Comparison of ENCODE assay signal across 29 cellular contexts in genomic region chr14:64249363-64249762, GRCh38. TPM values are rescaled to one million over a fixed set of nuclear protein-coding genes. Genes with fewer than 3 reads are reported as not detected.
A peak's percentile ranks its signal among the peaks of the same experiment; 100 is the strongest.
DNase-seq lines count a peak whose midpoint lies in the region; ATAC-seq, FAIRE-seq and TF ChIP-seq lines count a peak whose summit lies in the region.
"Had no signal": no experiment of that assay in that cellular context is flagged by ENCODE, and none has a peak within 500 bp of the region (broad histone marks: within the 10 kb centered on the region; RNA-seq: fewer than 3 reads in every experiment).

No MANE protein-coding gene starts in this region.

- H3K27me3 ChIP-seq in endothelial cell of umbilical vein (ENCODE audit: control insufficient read depth in 2 of 2, insufficient read depth in 2 of 2, low read length in 2 of 2) (no peaks in the 10 kb centered on the region), spleen (replicated peaks in 1 of 7) (no peaks in the 10 kb centered on the region)
- H3K27me3 ChIP-seq: BE2C; BLaER1 treated with 17β-estradiol and CSF1 and Interleukin-3, amounts not matched to agents 10 nM and 100 nM had no signal

- POLR2A ChIA-PET in endothelial cell of umbilical vein (lab: Charles Lee): no interaction called here

- WGBS in spleen, 5 donors: 69 to 80% (median 75%) methylated on average over 7 of the region's 7 CpGs

- no peaks in the 10 kb centered on the region for H3K4me1 Mint-ChIP-seq in effector memory CD8-positive, alpha-beta T cell (ENCODE audit: low read depth in 2 of 2)
- H3K4me1 Mint-ChIP-seq: CD14-positive monocyte; CD8-positive, alpha-beta memory T cell had no signal

- peak overlapping the region; percentile 47 for H2AFZ ChIP-seq in endothelial cell of umbilical vein (ENCODE audit: low read depth, low read length)
- H2AFZ ChIP-seq: GM23248 had no signal

- TF ChIP-seq CTCF in endothelial cell of umbilical vein (IDR thresholded peaks at IDR 0.05; ENCODE audit: extremely low read depth in 1 of 2, insufficient read depth in 1 of 2, low read depth in 1 of 2, low read length in 2 of 2): no peak
- no peak for TF ChIP-seq CTCF in spleen (IDR thresholded peaks at IDR 0.05 in 8 of 11, conservative IDR thresholded peaks at IDR 0.05 in 3 of 11)

- H3K27ac ChIP-seq in endothelial cell of umbilical vein (ENCODE audit: insufficient read depth, low read depth, low read length) (no peak overlapping the region), spleen (peak overlapping the region in 5 of 8 donors; percentile 1 to 54 (median 17))
- H3K27ac ChIP-seq: A549; BLaER1 treated with 17β-estradiol and CSF1 and Interleukin-3, amounts not matched to agents 10 nM and 100 nM; GM23248 had no signal

- no peak for ATAC-seq in GM18868 (IDR thresholded peaks at IDR 0.05; ENCODE audit: unreplicated experiment)
- no peak for ATAC-seq in effector memory CD8-positive, alpha-beta T cell (replicated peaks)
- ATAC-seq: A549 had no signal

- DNase-seq in SK-MEL-5 (ENCODE audit: low read depth, low spot score): peak; percentile 41
- peak; percentile 23 for DNase-seq in endothelial cell of umbilical vein (ENCODE audit: low read depth, low spot score)
- peak; percentile 36 for DNase-seq in left kidney (ENCODE audit: low read depth, low spot score)
- DNase-seq in spleen: no peak
- DNase-seq in stimulated activated CD4-positive, alpha-beta T cell treated with anti-CD3 and anti-CD28 coated beads, Interleukin-4, amount 100 ng/mL, for 4 hours: no peak
- DNase-seq in T-helper 9 cell: no peak
- DNase-seq in effector memory CD8-positive, alpha-beta T cell: no peak
- DNase-seq: 8988T; ACHN; AML-193; BE2C; Calu3; CD4-positive, alpha-beta T cell; CD8-positive, alpha-beta memory T cell; COR-L47; DMS53; DMS79 treated with DMSO at 0.1 percent for 48 hours; GF-D8; GM23248; H7; HCEC 1CT had no signal

- dilution Hi-C loops in endothelial cell of umbilical vein (cut with MboI; ENCODE audit: extremely low pct_ligation_motif_present, low sequenced_read_pairs): no loop called here

- H3K9me3 ChIP-seq in endothelial cell of umbilical vein (replicated peaks; ENCODE audit: control insufficient read depth, insufficient read depth, low read length): no peaks in the 10 kb centered on the region
- H3K9me3 ChIP-seq in spleen: no peaks in the 10 kb centered on the region
- H3K9me3 ChIP-seq: A549; BE2C; BLaER1 treated with 17β-estradiol and CSF1 and Interleukin-3, amounts not matched to agents 10 nM and 100 nM had no signal

- CTCF ChIA-PET in endothelial cell of umbilical vein (lab: Charles Lee): interaction anchor here (1.0 to 1.5 kb wide), 3 partner anchors 14 to 55 kb away, joined by 3 to 5 read pairs (median 3); no protein-coding TSS in a partner anchor

- no peaks in the 10 kb centered on the region for H3K9me1 ChIP-seq in endothelial cell of umbilical vein (replicated peaks; ENCODE audit: control insufficient read depth, extremely low read depth, insufficient read depth, low read length)

- H3K36me3 Mint-ChIP-seq in effector memory CD8-positive, alpha-beta T cell (ENCODE audit: insufficient read depth): no peaks in the 10 kb centered on the region
- H3K36me3 Mint-ChIP-seq: CD14-positive monocyte had no signal

- in situ Hi-C loops in SK-MEL-5 (cut with HindIII; ENCODE audit: low pct_unique_long_range_greater_than_20kb, low sequenced_read_pairs): no loop called here

- no peak for TF ChIP-seq POLR2A in endothelial cell of umbilical vein (IDR thresholded peaks at IDR 0.05; ENCODE audit: low read depth, low read length)
- TF ChIP-seq POLR2A in spleen (IDR thresholded peaks at IDR 0.05): no peak

- H3K36me3 ChIP-seq in endothelial cell of umbilical vein (ENCODE audit: control insufficient read depth in 2 of 2, extremely low read depth in 1 of 2, insufficient read depth in 2 of 2, low read length in 2 of 2) (no peaks in the 10 kb centered on the region), spleen (no peaks in the 10 kb centered on the region)
- H3K36me3 ChIP-seq: BE2C; BLaER1 treated with 17β-estradiol and CSF1 and Interleukin-3, amounts not matched to agents 10 nM and 100 nM had no signal

- intact Hi-C loops in endothelial cell of umbilical vein (cut with micrococcal nuclease) (no loop called here), spleen (cut with DNase I; ENCODE audit: low total_unique reads) (no loop called here)

- no peak overlapping the region for H3K4me3 Mint-ChIP-seq in effector memory CD8-positive, alpha-beta T cell
- H3K4me3 Mint-ChIP-seq: CD14-positive monocyte; CD4-positive, alpha-beta T cell; CD8-positive, alpha-beta memory T cell had no signal

- H3K4me1 ChIP-seq in endothelial cell of umbilical vein (ENCODE audit: control insufficient read depth, extremely low read depth, insufficient read depth, low read length) (peaks cover 11% of the 10 kb centered on the region), spleen (no peaks in the 10 kb centered on the region)
- H3K4me1 ChIP-seq: BE2C; BLaER1 treated with 17β-estradiol and CSF1 and Interleukin-3, amounts not matched to agents 10 nM and 100 nM had no signal

- peaks cover 35 to 51% of the 10 kb centered on the region in 2 donors for H3K27me3 Mint-ChIP-seq in effector memory CD8-positive, alpha-beta T cell

- no peaks in the 10 kb centered on the region for H3K9me3 Mint-ChIP-seq in effector memory CD8-positive, alpha-beta T cell
- H3K9me3 Mint-ChIP-seq: CD4-positive, alpha-beta T cell; CD8-positive, alpha-beta memory T cell had no signal

- H3K9ac ChIP-seq in endothelial cell of umbilical vein (replicated peaks; ENCODE audit: extremely low read depth, insufficient read depth, low read length): no peak overlapping the region
- H3K9ac ChIP-seq: BLaER1 treated with 17β-estradiol and CSF1 and Interleukin-3, amounts not matched to agents 10 nM and 100 nM; GM23248 had no signal

- H3K79me2 ChIP-seq in endothelial cell of umbilical vein (ENCODE audit: control insufficient read depth, insufficient read depth, low read length): no peaks in the 10 kb centered on the region

- no peak overlapping the region for H3K4me3 ChIP-seq in endothelial cell of umbilical vein (replicated peaks in 1 of 3; ENCODE audit: insufficient read depth in 1 of 3, low read depth in 1 of 3, low read length in 3 of 3)
- H3K4me3 ChIP-seq in spleen: no peak overlapping the region
- H3K4me3 ChIP-seq: A549; BLaER1 treated with 17β-estradiol and CSF1 and Interleukin-3, amounts not matched to agents 10 nM and 100 nM; GM23248 had no signal

- no TSS peak for BruUV-seq in endothelial cell of umbilical vein (replicated peaks; lab: Mats Ljungman, UMichigan)

- no peak overlapping the region for H3K27ac Mint-ChIP-seq in effector memory CD8-positive, alpha-beta T cell
- H3K27ac Mint-ChIP-seq: CD14-positive monocyte; CD4-positive, alpha-beta T cell; CD8-positive, alpha-beta memory T cell had no signal

- FAIRE-seq in endothelial cell of umbilical vein (lab: Jason Lieb, UNC): no peak
- FAIRE-seq: A549, GM12891, GM18507, H1 had no signal

- no peak overlapping the region for H3K4me2 ChIP-seq in endothelial cell of umbilical vein (ENCODE audit: insufficient read depth, low read length)
- H3K4me2 ChIP-seq: A549; BLaER1 treated with 17β-estradiol and CSF1 and Interleukin-3, amounts not matched to agents 10 nM and 100 nM had no signal

- H4K20me1 ChIP-seq in endothelial cell of umbilical vein (replicated peaks; ENCODE audit: control insufficient read depth, extremely low read depth, insufficient read depth, low read length): no peaks in the 10 kb centered on the region
- H4K20me1 ChIP-seq: BLaER1 treated with 17β-estradiol and CSF1 and Interleukin-3, amounts not matched to agents 10 nM and 100 nM had no signal

TF ChIP-seq in endothelial cell of umbilical vein, 7 proteins besides CTCF, POLR2A, EP300 and RAD21:
- TF ChIP-seq GATA2 (IDR thresholded peaks at IDR 0.05; ENCODE audit: insufficient read depth, insufficient read length, low read depth, low read length) (no peak), FOS (IDR thresholded peaks at IDR 0.05; ENCODE audit: borderline replicate concordance, insufficient read depth, low read length) (no peak), EZH2 (IDR thresholded peaks at IDR 0.05; ENCODE audit: borderline replicate concordance, low read depth, low read length, severe bottlenecking) (no peak), POLR2AphosphoS5 (IDR thresholded peaks at IDR 0.05; ENCODE audit: insufficient read depth, low read depth, low read length) (no peak), JUN (IDR thresholded peaks at IDR 0.05; ENCODE audit: borderline replicate concordance, insufficient read depth, insufficient read length, low read depth) (no peak), MYC (IDR thresholded peaks at IDR 0.05; ENCODE audit: low read depth, low read length) (no peak)
- TF ChIP-seq, protein P1, sequence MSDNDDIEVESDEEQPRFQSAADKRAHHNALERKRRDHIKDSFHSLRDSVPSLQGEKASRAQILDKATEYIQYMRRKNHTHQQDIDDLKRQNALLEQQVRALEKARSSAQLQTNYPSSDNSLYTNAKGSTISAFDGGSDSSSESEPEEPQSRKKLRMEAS (IDR thresholded peaks at IDR 0.05; ENCODE audit: insufficient read depth, insufficient read length): no peak
TF ChIP-seq in endothelial cell of umbilical vein: peak in this region for 0.

RNA-seq across cellular contexts. Expression of gene ESR2, which starts 44.8 kb away (rescaled TPM):
- 0.03 and 0.11 TPM in 2 replicates for total RNA-seq in SK-MEL-5 (2014; rRNA removed; shearing (Covaris generic))
- 0.05 TPM in 1 of 2 replicates, not detected in the other for polyA plus RNA-seq in SK-MEL-5 (2015; cell fraction: cytosol; rRNA removed)
- 0.36 TPM in 1 of 2 replicates, not detected in the other for polyA plus RNA-seq in SK-MEL-5 (2015; cell fraction: nucleus; rRNA removed)
- total RNA-seq in endothelial cell of umbilical vein (0.58 TPM in 1 of 2 replicates, not detected in the other), spleen (1 to 10 TPM; 3.1 to 9.0 (median 5.4) TPM)
- polyA plus RNA-seq in endothelial cell of umbilical vein (0.08 and 0.10 TPM in 2 replicates), spleen (1 to 10 TPM in 2 of 3 donors, under 1 TPM in 1; 0.93 to 1.4 (median 1.3) TPM)
- polyA plus RNA-seq in endothelial cell of umbilical vein (2011; cell fraction: cytosol; rRNA removed): 0.15 and 0.47 TPM in 2 replicates
- 0.34 and 0.39 TPM in 2 replicates for polyA plus RNA-seq in endothelial cell of umbilical vein (2011; cell fraction: nucleus; rRNA removed)
- 0.04 and 0.20 TPM in 2 replicates for polyA plus RNA-seq in endothelial cell of umbilical vein (2012)
- 0.53 and 0.66 TPM in 2 replicates for polyA minus RNA-seq in endothelial cell of umbilical vein
- polyA minus RNA-seq in endothelial cell of umbilical vein (2011; cell fraction: cytosol; rRNA and poly(A)+ RNA removed): not detected
- 0.72 and 1.0 TPM in 2 replicates for polyA minus RNA-seq in endothelial cell of umbilical vein (2011; cell fraction: nucleus; rRNA and poly(A)+ RNA removed)
- total RNA-seq: Calu3, G401, GM23248 had no signal
- polyA plus RNA-seq: CD14-positive monocyte, GM23248 had no signal

Comparison
In these comparisons a context has a peak if more than half of its experiments do, and no peak if none do; other contexts are left out.
1. DNase-seq: peak in SK-MEL-5 (single experiment), endothelial cell of umbilical vein (single experiment) and left kidney (single experiment); none in spleen (single experiment), stimulated activated CD4-positive, alpha-beta T cell treated with anti-CD3 and anti-CD28 coated beads, Interleukin-4, amount 100 ng/mL, for 4 hours (0 of 2), T-helper 9 cell (single experiment) and effector memory CD8-positive, alpha-beta T cell (0 of 3).